In genomic region chr14:55052259-55052930, GRCh38 we compare ENCODE assay signal across 8 cellular contexts. TPM values are rescaled to one million over a fixed set of nuclear protein-coding genes. Genes with fewer than 3 reads are reported as not detected.
DNase-seq lines count a peak whose midpoint lies in the region; ATAC-seq and TF ChIP-seq lines count a peak whose summit lies in the region.

No MANE protein-coding gene starts in this region.

- H3K4me3 ChIP-seq in right atrium auricular region, result peak overlapping the region; percentile 97 to 99

- DNase-seq in right atrium auricular region (ENCODE audit: low spot score), result no peak
- DNase-seq in cardiac septum (ENCODE audit: low spot score), result no peak
- peak; percentile 47 for DNase-seq in amniotic epithelial cell (ENCODE audit: low read depth)
- DNase-seq in iris pigment epithelial cell (ENCODE audit: low read depth), result peak; percentile 27
- DNase-seq in superior temporal gyrus (ENCODE audit: extremely low spot score), result peak; percentile 40
- no peak for DNase-seq in kidney glomerular epithelial cell (lab: John Stamatoyannopoulos, UW)

- peak overlapping the region; percentile 99 to 100 for H3K27ac ChIP-seq in right atrium auricular region

- no peak for TF ChIP-seq CTCF in right atrium auricular region (IDR thresholded peaks at IDR 0.05)

- H3K9me3 ChIP-seq in right atrium auricular region, result no peaks in the 10 kb centered on the region

- intact Hi-C loops in cardiac septum (cut with DNase I), result loop anchor here (5.0 to 10.0 kb wide), 2 partner anchors 85 to 148 kb away; partner anchors contain the start of gene GCH1

- H3K4me1 ChIP-seq in right atrium auricular region, result peaks cover 0 to 40% of the 10 kb centered on the region in 2 donors

- no peaks in the 10 kb centered on the region for H3K36me3 ChIP-seq in right atrium auricular region

- no peaks in the 10 kb centered on the region for H3K27me3 ChIP-seq in right atrium auricular region

- ATAC-seq in HG03354 (IDR thresholded peaks at IDR 0.05; ENCODE audit: poor library complexity, severe bottlenecking, unreplicated experiment) (peak; percentile 5), GM21576 (IDR thresholded peaks at IDR 0.05; ENCODE audit: unreplicated experiment) (no peak)

RNA-seq across cellular contexts. Expression of gene MAPK1IP1L, which starts 0.9 kb away (rescaled TPM):
- total RNA-seq in right atrium auricular region (100 to 1,000 TPM in 1 of 2 donors, 10 to 100 TPM in 1; 81.2 to 111 TPM), cardiac septum (75.2 TPM)

RNA-seq across cellular contexts. Expression of gene SOCS4, which starts 25.4 kb away (rescaled TPM):
- total RNA-seq in right atrium auricular region (10 to 100 TPM; 13.1 to 13.6 TPM), cardiac septum (19.8 TPM)

RNA-seq across cellular contexts. Expression of gene WDHD1, which starts 25.5 kb away (rescaled TPM):
- total RNA-seq in right atrium auricular region, result under 1 TPM; 0.59 to 0.94 TPM
- total RNA-seq in cardiac septum, result 1.8 TPM

Comparison
In these comparisons a context has a peak if more than half of its experiments do, and no peak if none do; other contexts are left out.
1. DNase-seq: peak in amniotic epithelial cell (single experiment), iris pigment epithelial cell (single experiment) and superior temporal gyrus (single experiment); none in right atrium auricular region (single experiment), cardiac septum (single experiment) and kidney glomerular epithelial cell (single experiment).